ENCODE assay signal across 14 cellular contexts in genomic region chr1:161781995-161782394, GRCh38. TPM values are rescaled to one million over a fixed set of nuclear protein-coding genes. Genes with fewer than 3 reads are reported as not detected.
DNase-seq lines count a peak whose midpoint lies in the region; ATAC-seq and TF ChIP-seq lines count a peak whose summit lies in the region.
"Had no signal": no experiment of that assay in that cellular context is flagged by ENCODE, and none has a peak within 500 bp of the region (broad histone marks: within the 10 kb centered on the region; RNA-seq: fewer than 3 reads in every experiment).

No MANE protein-coding gene starts in this region.

- DNase-seq in fibroblast of the aortic adventitia (ENCODE audit: low read depth): peak; percentile 33
- no peak for DNase-seq in stimulated activated CD4-positive, alpha-beta T cell treated with anti-CD3 and anti-CD28 coated beads, Interleukin-4, amount 100 ng/mL, for 4 hours
- DNase-seq in activated CD8-positive, alpha-beta memory T cell treated with anti-CD3 and anti-CD28 coated beads, Interleukin-2, amount 50 U/mL, for 48 hours: no peak
- DNase-seq in activated CD4-positive, alpha-beta T cell treated with anti-CD3 and anti-CD28 coated beads for 4 hours: no peak
- DNase-seq: activated CD4-positive, alpha-beta T cell treated with anti-CD3 and anti-CD28 coated beads for 48 hours; NCI-H1417; NCI-H510A treated with DMSO at 0.1 percent for 48 hours; sigmoid colon; stomach had no signal

- TF ChIP-seq CTCF in fibroblast of the aortic adventitia (IDR thresholded peaks at IDR 0.05; ENCODE audit: insufficient read depth, low read length): no peak

- ATAC-seq in GM18498 (IDR thresholded peaks at IDR 0.05; ENCODE audit: unreplicated experiment) (peak; percentile 49), GM21786 (IDR thresholded peaks at IDR 0.05; ENCODE audit: unreplicated experiment) (peak; percentile 59), HG03571 (IDR thresholded peaks at IDR 0.05; ENCODE audit: unreplicated experiment) (peak; percentile 50), HG03139 (IDR thresholded peaks at IDR 0.05; ENCODE audit: unreplicated experiment) (no peak)

- no peak overlapping the region for H3K4me3 ChIP-seq in fibroblast of the aortic adventitia (ENCODE audit: low read depth, low read length)
- H3K4me3 ChIP-seq: neural progenitor cell, sigmoid colon, stomach had no signal

RNA-seq across cellular contexts. Expression of gene ATF6, which starts 15.9 kb away (rescaled TPM):
- total RNA-seq in fibroblast of the aortic adventitia (ENCODE audit: low replicate concordance): 13.7 and 32.8 TPM in 2 replicates

RNA-seq across cellular contexts. Expression of gene DUSP12, which starts 32.4 kb away (rescaled TPM):
- total RNA-seq in fibroblast of the aortic adventitia (ENCODE audit: low replicate concordance): 23.6 and 27.8 TPM in 2 replicates
